ENCODE assay signal across 27 cellular contexts in the genomic region with DNA sequence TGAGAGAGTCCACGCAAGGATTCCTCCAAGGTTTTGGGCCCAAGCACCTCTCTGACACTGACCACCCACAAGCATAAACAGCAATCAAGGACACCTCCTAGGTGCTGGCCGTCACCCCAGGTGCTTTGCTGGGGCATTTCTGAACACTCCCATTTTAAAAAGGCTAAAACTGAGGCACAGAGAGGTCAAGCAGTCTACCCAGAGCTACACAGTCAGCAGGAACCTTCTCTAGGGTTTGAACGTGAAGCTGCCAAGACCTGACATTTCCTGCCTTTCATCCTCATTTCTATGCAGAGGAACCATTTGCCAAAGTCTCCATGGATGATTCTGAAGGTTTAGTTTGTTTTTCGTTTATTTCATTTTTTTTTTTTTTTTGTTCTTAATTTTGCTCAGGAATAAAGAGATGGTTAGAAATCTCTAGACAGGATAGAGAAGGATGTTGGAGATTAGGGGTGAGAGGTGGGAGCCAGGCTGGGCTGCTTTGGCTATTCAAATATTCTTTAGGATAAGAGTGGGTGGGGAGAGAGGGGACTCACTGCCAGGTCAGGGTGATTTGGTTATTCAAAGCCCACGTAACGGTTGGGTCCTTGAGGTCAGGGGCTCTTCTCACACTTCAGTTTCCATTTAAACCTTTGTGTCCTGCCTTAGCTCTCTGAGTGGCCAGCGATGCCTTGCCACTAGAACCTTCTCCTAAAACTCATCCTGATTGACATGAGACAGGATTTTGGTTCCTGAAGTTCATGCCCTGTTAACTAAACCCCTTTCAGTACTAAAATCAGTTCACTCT. TPM values are rescaled to one million over a fixed set of nuclear protein-coding genes. Genes with fewer than 3 reads are reported as not detected.
DNase-seq lines count a peak whose midpoint lies in the region; ATAC-seq, FAIRE-seq and TF ChIP-seq lines count a peak whose summit lies in the region.
"Had no signal": no experiment of that assay in that cellular context is flagged by ENCODE, and none has a peak within 500 bp of the region (broad histone marks: within the 10 kb centered on the region; RNA-seq: fewer than 3 reads in every experiment).

No MANE protein-coding gene starts in this region.

- TF ChIP-seq CTCF in breast epithelium (IDR thresholded peaks at IDR 0.05) (no peak), MCF 10A (IDR thresholded peaks at IDR 0.05; ENCODE audit: unreplicated experiment) (no peak), OCI-LY1 (IDR thresholded peaks at IDR 0.05; ENCODE audit: low read length) (no peak), kidney (IDR thresholded peaks at IDR 0.05; ENCODE audit: borderline replicate concordance, extremely low read depth, insufficient read depth) (no peak)

- H3K9me3 ChIP-seq in breast epithelium, result no peaks in the 10 kb centered on the region
- H3K9me3 ChIP-seq in OCI-LY1 (ENCODE audit: low read length), result no peaks in the 10 kb centered on the region
- no peaks in the 10 kb centered on the region for H3K9me3 ChIP-seq in kidney (ENCODE audit: control insufficient read depth in 1 of 2, low read length in 2 of 2)
- H3K9me3 ChIP-seq: gastrocnemius medialis, stomach, tibial artery had no signal

- peaks cover 87% of the 10 kb centered on the region for H3K79me2 ChIP-seq in OCI-LY1 (ENCODE audit: insufficient read depth, low read length)
- H3K79me2 ChIP-seq: hepatocyte had no signal

- no peaks in the 10 kb centered on the region for H3K4me1 Mint-ChIP-seq in MCF 10A (ENCODE audit: insufficient read depth, unreplicated experiment)
- peaks cover 67 to 89% of the 10 kb centered on the region in 2 donors for H3K4me1 Mint-ChIP-seq in stimulated activated naive B cell treated with anti-CD40 and anti-IgM and Interleukin-4, amounts not matched to agents 10 μg/mL and 1 μg/mL and 100 μg/mL, for 72 hours
- H3K4me1 Mint-ChIP-seq in activated T-cell treated with anti-CD3 and anti-CD28 coated beads, Interleukin-2, amount 50 U/mL, for 24 hours (ENCODE audit: low read depth), result peaks cover under 1% of the 10 kb centered on the region

- peak overlapping the region; percentile 36 to 57 for H3K27ac ChIP-seq in breast epithelium
- H3K27ac ChIP-seq in OCI-LY1 (ENCODE audit: low read depth, low read length, poor library complexity, severe bottlenecking), result peak overlapping the region; percentile 99
- peak overlapping the region; percentile 76 to 86 for H3K27ac ChIP-seq in kidney (ENCODE audit: low read depth in 2 of 2, low read length in 2 of 2)
- H3K27ac ChIP-seq: 22Rv1, gastrocnemius medialis, hepatocyte, tibial artery had no signal

- no peak for FAIRE-seq in kidney (lab: Jason Lieb, UNC)
- FAIRE-seq: TTC549 had no signal

- peaks cover 5% of the 10 kb centered on the region; the same call in 1 of the 2 replicates for H3F3A ChIP-seq in OCI-LY1 (ENCODE audit: insufficient read depth, low read length)

- H2AFZ ChIP-seq in OCI-LY1 (ENCODE audit: low read length), result no peak overlapping the region
- H2AFZ ChIP-seq: hepatocyte had no signal

- no peaks in the 10 kb centered on the region for H3K9me2 ChIP-seq in OCI-LY1 (ENCODE audit: low read depth, low read length)

- no peaks in the 10 kb centered on the region for H3K36me3 Mint-ChIP-seq in MCF 10A (ENCODE audit: insufficient read depth, unreplicated experiment)
- H3K36me3 Mint-ChIP-seq in stimulated activated naive B cell treated with anti-CD40 and anti-IgM and Interleukin-4, amounts not matched to agents 10 μg/mL and 1 μg/mL and 100 μg/mL, for 72 hours, result peaks cover 49 to 55% of the 10 kb centered on the region in 2 donors
- no peaks in the 10 kb centered on the region for H3K36me3 Mint-ChIP-seq in activated T-cell treated with anti-CD3 and anti-CD28 coated beads, Interleukin-2, amount 50 U/mL, for 24 hours (ENCODE audit: low read depth)
- H3K36me3 Mint-ChIP-seq: CD4-positive, alpha-beta memory T cell had no signal

- POLR2A ChIA-PET in MCF 10A (lab: Yijun Ruan, JAX), result interaction anchor here (0.7 kb wide), 1 partner anchor 940 kb away, joined by 3 read pairs; no protein-coding TSS in a partner anchor

- CTCF ChIA-PET in MCF 10A (lab: Yijun Ruan, JAX), result interaction anchor here (1.6 kb wide), 1 partner anchor 89 kb away, joined by 6 read pairs; no protein-coding TSS in a partner anchor

- H3K4me1 ChIP-seq in breast epithelium (no peaks in the 10 kb centered on the region), OCI-LY1 (ENCODE audit: insufficient read depth, low read length, severe bottlenecking) (peaks cover 88% of the 10 kb centered on the region), kidney (ENCODE audit: control insufficient read depth in 1 of 2, insufficient read depth in 1 of 2, low read depth in 1 of 2, low read length in 2 of 2) (peaks cover 38 to 40% of the 10 kb centered on the region in 2 donors)
- H3K4me1 ChIP-seq: gastrocnemius medialis, tibial artery had no signal

- no peaks in the 10 kb centered on the region for H4K20me1 ChIP-seq in OCI-LY1 (ENCODE audit: insufficient read depth, low read length)

- H3K9ac ChIP-seq in OCI-LY1 (ENCODE audit: low read length), result peak overlapping the region; percentile 98
- no peak overlapping the region for H3K9ac ChIP-seq in kidney (ENCODE audit: low read length in 2 of 2)

- peaks cover 13% of the 10 kb centered on the region for H3K27me3 Mint-ChIP-seq in MCF 10A (ENCODE audit: insufficient read depth, unreplicated experiment)
- no peaks in the 10 kb centered on the region for H3K27me3 Mint-ChIP-seq in stimulated activated naive B cell treated with anti-CD40 and anti-IgM and Interleukin-4, amounts not matched to agents 10 μg/mL and 1 μg/mL and 100 μg/mL, for 72 hours
- H3K27me3 Mint-ChIP-seq in activated T-cell treated with anti-CD3 and anti-CD28 coated beads, Interleukin-2, amount 50 U/mL, for 24 hours, result peaks cover 29% of the 10 kb centered on the region

- H3K36me3 ChIP-seq in breast epithelium, result no peaks in the 10 kb centered on the region
- H3K36me3 ChIP-seq in OCI-LY1 (ENCODE audit: insufficient read depth, low read length), result peaks cover 64% of the 10 kb centered on the region
- H3K36me3 ChIP-seq in kidney (ENCODE audit: control insufficient read depth in 1 of 2, insufficient read depth in 2 of 2, low read length in 2 of 2), result no peaks in the 10 kb centered on the region
- H3K36me3 ChIP-seq: gastrocnemius medialis, stomach, tibial artery had no signal

- no peak overlapping the region for H3K27ac Mint-ChIP-seq in MCF 10A (ENCODE audit: low read depth, unreplicated experiment)
- H3K27ac Mint-ChIP-seq in stimulated activated naive B cell treated with anti-CD40 and anti-IgM and Interleukin-4, amounts not matched to agents 10 μg/mL and 1 μg/mL and 100 μg/mL, for 72 hours, result peak overlapping the region; percentile 87
- H3K27ac Mint-ChIP-seq in activated T-cell treated with anti-CD3 and anti-CD28 coated beads, Interleukin-2, amount 50 U/mL, for 24 hours, result no peak overlapping the region
- H3K27ac Mint-ChIP-seq: activated CD8-positive, alpha-beta T cell treated with anti-CD3 and anti-CD28 coated beads, Interleukin-2, amount 10 ng/mL, durations not matched to agents 7 days and 5 days had no signal

- H3K4me3 Mint-ChIP-seq in MCF 10A (ENCODE audit: unreplicated experiment), result no peak overlapping the region
- peak overlapping the region; percentile 22 to 31 for H3K4me3 Mint-ChIP-seq in stimulated activated naive B cell treated with anti-CD40 and anti-IgM and Interleukin-4, amounts not matched to agents 10 μg/mL and 1 μg/mL and 100 μg/mL, for 72 hours
- H3K4me3 Mint-ChIP-seq in activated T-cell treated with anti-CD3 and anti-CD28 coated beads, Interleukin-2, amount 50 U/mL, for 24 hours, result no peak overlapping the region
- H3K4me3 Mint-ChIP-seq: activated CD8-positive, alpha-beta T cell treated with anti-CD3 and anti-CD28 coated beads, Interleukin-2, amount 10 ng/mL, durations not matched to agents 7 days and 5 days had no signal

- BruUV-seq in MCF 10A (replicated peaks; lab: Mats Ljungman, UMichigan), result no TSS peak

- intact Hi-C loops in breast epithelium (cut with DNase I; ENCODE audit: low total_unique reads), result no loop called here
- intact Hi-C loops in MCF 10A (cut with micrococcal nuclease), result no loop called here
- intact Hi-C loops in kidney (cut with DNase I), result no loop called here

- DNase-seq in breast epithelium (ENCODE audit: low spot score in 2 of 2) (no peak), MCF 10A (ENCODE audit: unreplicated experiment) (no peak), kidney (no peak), activated gamma-delta T cell treated with Interleukin-2 at 50 U/mL for 16 hours (no peak)
- DNase-seq in stimulated activated naive B cell treated with anti-CD40 and anti-IgM and Interleukin-4, amounts not matched to agents 10 μg/mL and 1 μg/mL and 100 μg/mL, for 72 hours, result no peak
- no peak for DNase-seq in activated T-cell treated with anti-CD3 and anti-CD28 coated beads, Interleukin-2, amount 50 U/mL, for 24 hours
- DNase-seq: activated CD4-positive, alpha-beta T cell treated with anti-CD3 and anti-CD28 coated beads for 1 hour; activated CD8-positive, alpha-beta T cell treated with anti-CD3 and anti-CD28 coated beads, Interleukin-2, amount 10 ng/mL, durations not matched to agents 7 days and 5 days; activated effector memory CD4-positive, alpha-beta T cell treated with anti-CD3 and anti-CD28 coated beads, Interleukin-2, amount 50 U/mL, for 16 hours; activated T-cell treated with anti-CD3 and anti-CD28 coated beads for 4 hours; CD4-positive, alpha-beta memory T cell; central memory CD4-positive, alpha-beta T cell; DMS 273 treated with DMSO at 0.1 percent for 48 hours; gastrocnemius medialis; GOT3; mesenchymal stem cell; NCI-H2029 treated with DMSO at 0.1 percent for 48 hours; NCI-H774; RPMI8226; stomach; tibial artery had no signal

- H3K4me2 ChIP-seq in OCI-LY1 (ENCODE audit: low read length), result peak overlapping the region; percentile 94
- H3K4me2 ChIP-seq: hepatocyte had no signal

- TF ChIP-seq POLR2A in breast epithelium (IDR thresholded peaks at IDR 0.05), result no peak

- H3K9me3 Mint-ChIP-seq in MCF 10A (ENCODE audit: unreplicated experiment), result no peaks in the 10 kb centered on the region
- no peaks in the 10 kb centered on the region for H3K9me3 Mint-ChIP-seq in stimulated activated naive B cell treated with anti-CD40 and anti-IgM and Interleukin-4, amounts not matched to agents 10 μg/mL and 1 μg/mL and 100 μg/mL, for 72 hours
- no peaks in the 10 kb centered on the region for H3K9me3 Mint-ChIP-seq in activated T-cell treated with anti-CD3 and anti-CD28 coated beads, Interleukin-2, amount 50 U/mL, for 24 hours
- H3K9me3 Mint-ChIP-seq: CD4-positive, alpha-beta memory T cell had no signal

- no peak overlapping the region for H3K4me3 ChIP-seq in breast epithelium
- H3K4me3 ChIP-seq in OCI-LY1 (ENCODE audit: low read depth, low read length, poor library complexity, severe bottlenecking), result peak overlapping the region; percentile 95
- H3K4me3 ChIP-seq in kidney (ENCODE audit: low read length in 2 of 2), result peak overlapping the region in 1 of 2 donors; percentile 1
- H3K4me3 ChIP-seq: gastrocnemius medialis, hepatocyte, skin epidermis, stomach, tibial artery had no signal

- no peaks in the 10 kb centered on the region for H3K27me3 ChIP-seq in breast epithelium
- H3K27me3 ChIP-seq in OCI-LY1 (ENCODE audit: insufficient read depth, low read length), result no peaks in the 10 kb centered on the region

- ATAC-seq in stimulated activated naive B cell treated with anti-CD40 and anti-IgM and Interleukin-4, amounts not matched to agents 10 μg/mL and 1 μg/mL and 100 μg/mL, for 72 hours (replicated peaks), result no peak
- no peak for ATAC-seq in GM21619 (IDR thresholded peaks at IDR 0.05; ENCODE audit: unreplicated experiment)
- ATAC-seq: activated CD8-positive, alpha-beta T cell treated with anti-CD3 and anti-CD28 coated beads, Interleukin-2, amount 10 ng/mL, durations not matched to agents 7 days and 5 days; gastrocnemius medialis had no signal

RNA-seq across cellular contexts. Expression of a gene that starts 6.2 kb away (rescaled TPM):
- 10 to 100 TPM; 14.6 to 24.6 (median 24.3) TPM for total RNA-seq in breast epithelium
- 5.2 and 6.0 TPM in 2 replicates for total RNA-seq in MCF 10A (2022)
- total RNA-seq in kidney, result 50.7 TPM
- 55.6 TPM for polyA plus RNA-seq in kidney (ENCODE audit: insufficient read depth, low read depth, low replicate concordance)

Comparison
In these comparisons a context has a peak if more than half of its experiments do, and no peak if none do; other contexts are left out.
1. H3K27ac ChIP-seq: peak in every context shown above with its lines; median percentile 99 in OCI-LY1; 81 in kidney; 46 in breast epithelium.
2. H3K4me3 Mint-ChIP-seq: peak in stimulated activated naive B cell treated with anti-CD40 and anti-IgM and Interleukin-4, amounts not matched to agents 10 μg/mL and 1 μg/mL and 100 μg/mL, for 72 hours (2 of 2); none in MCF 10A (single experiment) and activated T-cell treated with anti-CD3 and anti-CD28 coated beads, Interleukin-2, amount 50 U/mL, for 24 hours (single experiment).